34 cellular contexts compared by ENCODE assay signal in genomic region chr17:43132117-43132516, GRCh38.
"Had no signal": no experiment of that assay in that cellular context is flagged by ENCODE, and none has a peak within 500 bp of the region (broad histone marks: within the 10 kb centered on the region; RNA-seq: fewer than 3 reads in every experiment).

No MANE protein-coding gene starts in this region.

- H3K36me3 ChIP-seq: breast epithelium had no signal

- FAIRE-seq: astrocyte, RCC 7860, TTC549 had no signal

- H3K27me3 Mint-ChIP-seq: activated CD4-positive, alpha-beta T cell treated with anti-CD3 and anti-CD28 coated beads, Interleukin-2, amount 10 ng/mL, durations not matched to agents 24 days and 14 days; activated CD8-positive, alpha-beta T cell treated with anti-CD3 and anti-CD28 coated beads for 36 hours had no signal

- H3K4me2 ChIP-seq: PC-9 had no signal

- H3K4me1 ChIP-seq: adrenal gland, breast epithelium had no signal

- H3K27ac Mint-ChIP-seq: activated CD4-positive, alpha-beta T cell treated with anti-CD3 and anti-CD28 coated beads, Interleukin-2, amount 10 ng/mL, durations not matched to agents 24 days and 14 days; activated CD8-positive, alpha-beta T cell treated with anti-CD3 and anti-CD28 coated beads for 36 hours; activated naive CD4-positive, alpha-beta T cell treated with anti-CD3 and anti-CD28 coated beads for 36 hours; activated T-helper 1 cell treated with anti-CD3 and anti-CD28 coated beads, Interleukin-12 subunit alpha, Interleukin-12 subunit beta, Interleukin-2, Interleukin-4 antibody, amounts not matched to agents 30 ng/mL and 10 ng/mL and 1 ng/mL, durations not matched to agents 14 hours and 24 hours and 36 hours had no signal

- H3K27ac ChIP-seq: adrenal gland, body of pancreas, breast epithelium, PC-9 had no signal

- ATAC-seq: activated CD8-positive, alpha-beta T cell treated with anti-CD3 and anti-CD28 coated beads for 36 hours; activated naive CD4-positive, alpha-beta T cell treated with anti-CD3 and anti-CD28 coated beads, Interleukin-2, amount 50 U/mL, for 72 hours; activated T-cell treated with anti-CD3 and anti-CD28 coated beads, Interleukin-2, amount 50 U/mL, for 4 hours; body of pancreas had no signal

- H3K4me3 Mint-ChIP-seq: activated CD4-positive, alpha-beta T cell treated with anti-CD3 and anti-CD28 coated beads, Interleukin-2, amount 10 ng/mL, durations not matched to agents 24 days and 14 days; activated CD8-positive, alpha-beta T cell treated with anti-CD3 and anti-CD28 coated beads for 36 hours; activated naive CD4-positive, alpha-beta T cell treated with anti-CD3 and anti-CD28 coated beads for 36 hours; activated T-cell treated with anti-CD3 and anti-CD28 coated beads, Interleukin-2, amount 50 U/mL, for 4 hours; activated T-helper 1 cell treated with anti-CD3 and anti-CD28 coated beads, Interleukin-12 subunit alpha, Interleukin-12 subunit beta, Interleukin-2, Interleukin-4 antibody, amounts not matched to agents 30 ng/mL and 10 ng/mL and 1 ng/mL, durations not matched to agents 14 hours and 24 hours and 36 hours had no signal

- H3K4me3 ChIP-seq: adrenal gland, body of pancreas, breast epithelium, MG63, PC-9 had no signal

- H2AFZ ChIP-seq: PC-9 had no signal

- H3K9me3 ChIP-seq: adrenal gland, body of pancreas, breast epithelium, MG63 had no signal

- DNase-seq: activated CD4-positive, alpha-beta T cell treated with anti-CD3 and anti-CD28 coated beads, Interleukin-2, amount 10 ng/mL, durations not matched to agents 24 days and 14 days; activated CD4-positive, alpha-beta T cell treated with anti-CD3 and anti-CD28 coated beads, Interleukin-2, amount 50 U/mL, for 4 hours; activated CD8-positive, alpha-beta T cell treated with anti-CD3 and anti-CD28 coated beads for 36 hours; activated gamma-delta T cell treated with Interleukin-2 at 50 U/mL for 16 hours; activated naive CD4-positive, alpha-beta T cell treated with anti-CD3 and anti-CD28 coated beads for 36 hours; activated T-cell treated with anti-CD3 and anti-CD28 coated beads for 4 hours; activated T-cell treated with anti-CD3 and anti-CD28 coated beads, Interleukin-2, amount 50 U/mL, for 4 hours; body of pancreas; Kasumi-1; KG1; MG63; MV-4-11; NCI-H1092 treated with DMSO at 0.1 percent for 48 hours; NCI-H1417; NCI-H146; NCI-H187; NCI-H2029 treated with DMSO at 0.1 percent for 48 hours; NCI-H2171 treated with DMSO at 0.1 percent for 48 hours; NCI-H2227 treated with DMSO at 0.1 percent for 48 hours; NCI-H446; NCI-H524 treated with DMSO at 0.1 percent for 48 hours; NK-92 treated with Interleukin-12 subunit alpha and Interleukin-12 subunit beta, amount 100 ng/mL, for 24 hours; PC-9; Right ventricle myocardium superior; SW 1271; T-helper 1 cell; T1000 had no signal

- H3K27me3 ChIP-seq: adrenal gland, body of pancreas, breast epithelium, MG63 had no signal
